Comparison of ENCODE assay signal across 1 cellular context in the genomic region with DNA sequence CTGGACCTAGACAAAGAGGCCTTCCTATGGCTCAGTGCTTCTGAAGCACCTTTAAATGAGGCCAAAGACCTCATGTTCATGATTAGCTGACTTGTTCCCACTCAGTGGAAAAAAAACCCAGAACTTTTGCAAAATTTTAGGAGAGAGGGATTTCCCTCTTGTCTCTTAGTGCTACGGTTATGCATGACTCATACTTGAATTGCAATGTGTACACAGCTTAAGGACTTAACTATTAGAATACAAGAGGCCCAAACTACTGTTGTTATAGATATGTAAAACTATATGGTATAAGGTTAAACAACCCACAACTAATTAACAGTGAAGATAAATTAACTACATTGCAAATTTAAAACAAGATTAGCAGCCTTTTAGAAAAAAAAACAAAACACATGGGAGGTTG.
TF ChIP-seq lines count a peak whose summit lies in the region.

No MANE protein-coding gene starts in this region.

TF ChIP-seq in K562, 482 proteins besides CTCF, POLR2A, EP300 and RAD21:
- TF ChIP-seq, protein P1, sequence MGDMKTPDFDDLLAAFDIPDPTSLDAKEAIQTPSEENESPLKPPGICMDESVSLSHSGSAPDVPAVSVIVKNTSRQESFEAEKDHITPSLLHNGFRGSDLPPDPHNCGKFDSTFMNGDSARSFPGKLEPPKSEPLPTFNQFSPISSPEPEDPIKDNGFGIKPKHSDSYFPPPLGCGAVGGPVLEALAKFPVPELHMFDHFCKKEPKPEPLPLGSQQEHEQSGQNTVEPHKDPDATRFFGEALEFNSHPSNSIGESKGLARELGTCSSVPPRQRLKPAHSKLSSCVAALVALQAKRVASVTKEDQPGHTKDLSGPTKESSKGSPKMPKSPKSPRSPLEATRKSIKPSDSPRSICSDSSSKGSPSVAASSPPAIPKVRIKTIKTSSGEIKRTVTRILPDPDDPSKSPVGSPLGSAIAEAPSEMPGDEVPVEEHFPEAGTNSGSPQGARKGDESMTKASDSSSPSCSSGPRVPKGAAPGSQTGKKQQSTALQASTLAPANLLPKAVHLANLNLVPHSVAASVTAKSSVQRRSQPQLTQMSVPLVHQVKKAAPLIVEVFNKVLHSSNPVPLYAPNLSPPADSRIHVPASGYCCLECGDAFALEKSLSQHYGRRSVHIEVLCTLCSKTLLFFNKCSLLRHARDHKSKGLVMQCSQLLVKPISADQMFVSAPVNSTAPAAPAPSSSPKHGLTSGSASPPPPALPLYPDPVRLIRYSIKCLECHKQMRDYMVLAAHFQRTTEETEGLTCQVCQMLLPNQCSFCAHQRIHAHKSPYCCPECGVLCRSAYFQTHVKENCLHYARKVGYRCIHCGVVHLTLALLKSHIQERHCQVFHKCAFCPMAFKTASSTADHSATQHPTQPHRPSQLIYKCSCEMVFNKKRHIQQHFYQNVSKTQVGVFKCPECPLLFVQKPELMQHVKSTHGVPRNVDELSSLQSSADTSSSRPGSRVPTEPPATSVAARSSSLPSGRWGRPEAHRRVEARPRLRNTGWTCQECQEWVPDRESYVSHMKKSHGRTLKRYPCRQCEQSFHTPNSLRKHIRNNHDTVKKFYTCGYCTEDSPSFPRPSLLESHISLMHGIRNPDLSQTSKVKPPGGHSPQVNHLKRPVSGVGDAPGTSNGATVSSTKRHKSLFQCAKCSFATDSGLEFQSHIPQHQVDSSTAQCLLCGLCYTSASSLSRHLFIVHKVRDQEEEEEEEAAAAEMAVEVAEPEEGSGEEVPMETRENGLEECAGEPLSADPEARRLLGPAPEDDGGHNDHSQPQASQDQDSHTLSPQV (IDR thresholded peaks at IDR 0.05) = no peak
- TF ChIP-seq, protein P2, sequence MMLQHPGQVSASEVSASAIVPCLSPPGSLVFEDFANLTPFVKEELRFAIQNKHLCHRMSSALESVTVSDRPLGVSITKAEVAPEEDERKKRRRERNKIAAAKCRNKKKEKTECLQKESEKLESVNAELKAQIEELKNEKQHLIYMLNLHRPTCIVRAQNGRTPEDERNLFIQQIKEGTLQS (IDR thresholded peaks at IDR 0.05) = peak; percentile 54
- TF ChIP-seq, protein P2 (CRISPR knock-in tag; conservative IDR thresholded peaks at IDR 0.05) = no peak
- TF ChIP-seq ZNF184 (CRISPR knock-in tag; IDR thresholded peaks at IDR 0.05) = no peak
- no peak for TF ChIP-seq SUPT5H (IDR thresholded peaks at IDR 0.05)
- no peak for TF ChIP-seq STAT5A (IDR thresholded peaks at IDR 0.05; ENCODE audit: borderline replicate concordance, low read length)
- peak; percentile 42; the same call in 1 of the 2 replicates for TF ChIP-seq JUND (IDR thresholded peaks at IDR 0.05; ENCODE audit: borderline replicate concordance, low read depth, low read length)
- TF ChIP-seq JUND (tag; IDR thresholded peaks at IDR 0.05; ENCODE audit: borderline replicate concordance, low read depth, low read length) = no peak
- TF ChIP-seq, protein P3, sequence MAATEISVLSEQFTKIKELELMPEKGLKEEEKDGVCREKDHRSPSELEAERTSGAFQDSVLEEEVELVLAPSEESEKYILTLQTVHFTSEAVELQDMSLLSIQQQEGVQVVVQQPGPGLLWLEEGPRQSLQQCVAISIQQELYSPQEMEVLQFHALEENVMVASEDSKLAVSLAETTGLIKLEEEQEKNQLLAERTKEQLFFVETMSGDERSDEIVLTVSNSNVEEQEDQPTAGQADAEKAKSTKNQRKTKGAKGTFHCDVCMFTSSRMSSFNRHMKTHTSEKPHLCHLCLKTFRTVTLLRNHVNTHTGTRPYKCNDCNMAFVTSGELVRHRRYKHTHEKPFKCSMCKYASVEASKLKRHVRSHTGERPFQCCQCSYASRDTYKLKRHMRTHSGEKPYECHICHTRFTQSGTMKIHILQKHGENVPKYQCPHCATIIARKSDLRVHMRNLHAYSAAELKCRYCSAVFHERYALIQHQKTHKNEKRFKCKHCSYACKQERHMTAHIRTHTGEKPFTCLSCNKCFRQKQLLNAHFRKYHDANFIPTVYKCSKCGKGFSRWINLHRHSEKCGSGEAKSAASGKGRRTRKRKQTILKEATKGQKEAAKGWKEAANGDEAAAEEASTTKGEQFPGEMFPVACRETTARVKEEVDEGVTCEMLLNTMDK (IDR thresholded peaks at IDR 0.05; ENCODE audit: borderline replicate concordance, insufficient read depth, low read depth, low read length, poor library complexity, severe bottlenecking) = no peak
- no peak for TF ChIP-seq NELFE (IDR thresholded peaks at IDR 0.05; ENCODE audit: insufficient read depth, insufficient read length)
- no peak for TF ChIP-seq ZC3H8 (IDR thresholded peaks at IDR 0.05)
- TF ChIP-seq, protein P4, sequence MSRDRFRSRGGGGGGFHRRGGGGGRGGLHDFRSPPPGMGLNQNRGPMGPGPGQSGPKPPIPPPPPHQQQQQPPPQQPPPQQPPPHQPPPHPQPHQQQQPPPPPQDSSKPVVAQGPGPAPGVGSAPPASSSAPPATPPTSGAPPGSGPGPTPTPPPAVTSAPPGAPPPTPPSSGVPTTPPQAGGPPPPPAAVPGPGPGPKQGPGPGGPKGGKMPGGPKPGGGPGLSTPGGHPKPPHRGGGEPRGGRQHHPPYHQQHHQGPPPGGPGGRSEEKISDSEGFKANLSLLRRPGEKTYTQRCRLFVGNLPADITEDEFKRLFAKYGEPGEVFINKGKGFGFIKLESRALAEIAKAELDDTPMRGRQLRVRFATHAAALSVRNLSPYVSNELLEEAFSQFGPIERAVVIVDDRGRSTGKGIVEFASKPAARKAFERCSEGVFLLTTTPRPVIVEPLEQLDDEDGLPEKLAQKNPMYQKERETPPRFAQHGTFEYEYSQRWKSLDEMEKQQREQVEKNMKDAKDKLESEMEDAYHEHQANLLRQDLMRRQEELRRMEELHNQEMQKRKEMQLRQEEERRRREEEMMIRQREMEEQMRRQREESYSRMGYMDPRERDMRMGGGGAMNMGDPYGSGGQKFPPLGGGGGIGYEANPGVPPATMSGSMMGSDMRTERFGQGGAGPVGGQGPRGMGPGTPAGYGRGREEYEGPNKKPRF (IDR thresholded peaks at IDR 0.05; ENCODE audit: low read depth, low read length) = no peak
- TF ChIP-seq FOXA3 (CRISPR knock-in tag; conservative IDR thresholded peaks at IDR 0.05 in 1 of 2, IDR thresholded peaks at IDR 0.05 in 1 of 2) = peak in 1 of 2 experiments; percentile 44; a peak in 1 of 4 replicates
- no peak for TF ChIP-seq PURB (CRISPR knock-in tag; IDR thresholded peaks at IDR 0.05; ENCODE audit: low read depth)
- TF ChIP-seq, protein P5, sequence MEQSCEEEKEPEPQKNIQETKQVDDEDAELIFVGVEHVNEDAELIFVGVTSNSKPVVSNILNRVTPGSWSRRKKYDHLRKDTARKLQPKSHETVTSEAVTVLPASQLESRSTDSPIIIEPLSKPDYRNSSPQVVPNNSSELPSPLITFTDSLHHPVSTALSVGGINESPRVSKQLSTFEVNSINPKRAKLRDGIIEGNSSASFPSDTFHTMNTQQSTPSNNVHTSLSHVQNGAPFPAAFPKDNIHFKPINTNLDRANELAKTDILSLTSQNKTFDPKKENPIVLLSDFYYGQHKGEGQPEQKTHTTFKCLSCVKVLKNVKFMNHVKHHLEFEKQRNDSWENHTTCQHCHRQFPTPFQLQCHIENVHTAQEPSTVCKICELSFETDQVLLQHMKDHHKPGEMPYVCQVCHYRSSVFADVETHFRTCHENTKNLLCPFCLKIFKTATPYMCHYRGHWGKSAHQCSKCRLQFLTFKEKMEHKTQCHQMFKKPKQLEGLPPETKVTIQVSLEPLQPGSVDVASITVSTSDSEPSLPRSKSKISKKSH (CRISPR knock-in tag; IDR thresholded peaks at IDR 0.05) = no peak
- TF ChIP-seq FOSL1 (tag; conservative IDR thresholded peaks at IDR 0.05) = peak; percentile 55
